Comparison of ENCODE assay signal across 8 cellular contexts in the genomic region with DNA sequence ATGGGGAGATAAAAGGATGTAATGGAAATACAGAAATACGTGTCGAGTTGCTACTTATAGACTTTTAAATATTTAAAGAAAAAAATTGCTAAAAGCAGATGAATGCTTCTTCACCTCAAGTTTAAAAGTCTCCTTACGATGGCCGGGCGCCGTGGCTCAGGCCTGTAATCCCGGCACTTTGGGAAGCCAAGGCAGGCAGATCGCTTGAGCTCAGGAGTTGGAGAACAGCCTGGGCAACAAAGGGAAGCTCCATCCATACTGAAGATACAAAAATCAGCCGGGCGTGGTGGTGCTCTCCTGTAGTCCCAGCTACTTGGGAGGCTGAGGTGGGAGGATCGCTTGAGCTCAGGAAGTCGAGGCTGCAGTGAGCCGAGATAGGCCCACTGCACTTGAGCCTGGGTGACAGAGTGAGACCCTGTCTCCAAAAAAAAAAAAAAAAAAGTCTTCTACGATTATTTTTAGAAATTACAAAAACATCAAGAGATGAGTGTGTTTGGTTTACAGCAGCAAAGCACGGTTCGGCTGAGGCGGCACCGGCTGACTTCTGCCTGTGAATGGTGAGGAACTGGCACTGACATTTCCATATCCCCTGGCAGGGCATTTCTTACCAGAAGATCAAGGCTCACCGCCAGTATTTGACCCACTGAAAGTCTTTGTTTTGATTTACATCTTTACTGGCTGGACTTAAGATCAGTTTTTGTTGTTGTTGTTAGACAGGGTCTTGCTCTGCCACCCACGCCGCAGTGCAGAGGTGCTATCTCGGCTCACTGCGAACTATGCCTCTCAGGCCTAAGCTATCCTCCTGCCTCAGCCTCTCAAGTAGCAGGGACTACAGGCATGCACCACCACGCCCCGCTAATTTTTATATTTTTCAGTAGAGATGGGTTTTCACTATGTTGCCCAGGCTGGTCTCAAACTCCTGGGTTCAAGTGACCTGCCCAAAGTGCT. TPM values are rescaled to one million over a fixed set of nuclear protein-coding genes. Genes with fewer than 3 reads are reported as not detected.
DNase-seq lines count a peak whose midpoint lies in the region; ATAC-seq and TF ChIP-seq lines count a peak whose summit lies in the region.

No MANE protein-coding gene starts in this region.

- no peak overlapping the region for H3K4me3 ChIP-seq in CD8-positive, alpha-beta memory T cell (ENCODE audit: low read length)
- peak overlapping the region; percentile 75 for H3K4me3 ChIP-seq in OCI-LY3 (ENCODE audit: low read length)

- peaks cover 7% of the 10 kb centered on the region for H3K27me3 ChIP-seq in CD8-positive, alpha-beta memory T cell (ENCODE audit: insufficient read depth, low read length, poor library complexity, severe bottlenecking)
- H3K27me3 ChIP-seq in OCI-LY3 (ENCODE audit: low read depth, low read length): no peaks in the 10 kb centered on the region

- peak overlapping the region; percentile 84; the same call in 1 of the 2 replicates for H2AFZ ChIP-seq in OCI-LY3 (ENCODE audit: low read depth, low read length)

- H3K4me3 Mint-ChIP-seq in CD8-positive, alpha-beta memory T cell: peak overlapping the region; percentile 58 to 76 (median 70)
- H3K4me3 Mint-ChIP-seq in endothelial cell (ENCODE audit: unreplicated experiment) (peak overlapping the region; percentile 84), progenitor cell of endocrine pancreas (ENCODE audit: low read depth) (peak overlapping the region; percentile 69)

- H3K9ac ChIP-seq in OCI-LY3 (ENCODE audit: low read length): peak overlapping the region; percentile 72

- no peaks in the 10 kb centered on the region for H3K36me3 Mint-ChIP-seq in CD8-positive, alpha-beta memory T cell
- no peaks in the 10 kb centered on the region for H3K36me3 Mint-ChIP-seq in endothelial cell (ENCODE audit: low read depth, unreplicated experiment)
- peaks cover 3% of the 10 kb centered on the region for H3K36me3 Mint-ChIP-seq in progenitor cell of endocrine pancreas (ENCODE audit: insufficient read depth)

- H3K9me3 Mint-ChIP-seq in CD8-positive, alpha-beta memory T cell: no peaks in the 10 kb centered on the region
- no peaks in the 10 kb centered on the region for H3K9me3 Mint-ChIP-seq in endothelial cell (ENCODE audit: unreplicated experiment)
- no peaks in the 10 kb centered on the region for H3K9me3 Mint-ChIP-seq in progenitor cell of endocrine pancreas (ENCODE audit: low read depth)

- H3K27ac ChIP-seq in CD8-positive, alpha-beta memory T cell (ENCODE audit: low read depth, low read length): no peak overlapping the region
- no peak overlapping the region for H3K27ac ChIP-seq in OCI-LY3 (ENCODE audit: low read length)

- peaks cover 17% of the 10 kb centered on the region for H3K79me2 ChIP-seq in OCI-LY3 (ENCODE audit: low read length)

- no peak for ATAC-seq in GM21717 (IDR thresholded peaks at IDR 0.05; ENCODE audit: unreplicated experiment)
- no peak for ATAC-seq in GM21526 (IDR thresholded peaks at IDR 0.05; ENCODE audit: low FRiP score, unreplicated experiment)
- ATAC-seq in HG03439 (IDR thresholded peaks at IDR 0.05; ENCODE audit: unreplicated experiment): no peak

- H3K36me3 ChIP-seq in CD8-positive, alpha-beta memory T cell (ENCODE audit: insufficient read depth, low read length): no peaks in the 10 kb centered on the region
- no peaks in the 10 kb centered on the region for H3K36me3 ChIP-seq in OCI-LY3 (replicated peaks; ENCODE audit: low read depth, low read length)

- H4K20me1 ChIP-seq in OCI-LY3 (ENCODE audit: insufficient read depth, low read length): no peaks in the 10 kb centered on the region

- no peak for TF ChIP-seq CTCF in OCI-LY3 (IDR thresholded peaks at IDR 0.05; ENCODE audit: low read depth, low read length)
- TF ChIP-seq CTCF in endothelial cell (IDR thresholded peaks at IDR 0.05; ENCODE audit: unreplicated experiment): no peak
- no peak for TF ChIP-seq CTCF in progenitor cell of endocrine pancreas (IDR thresholded peaks at IDR 0.05; ENCODE audit: unreplicated experiment)

- H3K27me3 Mint-ChIP-seq in CD8-positive, alpha-beta memory T cell: peaks cover 25 to 37% of the 10 kb centered on the region in 2 donors
- peaks cover 18% of the 10 kb centered on the region for H3K27me3 Mint-ChIP-seq in endothelial cell (ENCODE audit: unreplicated experiment)
- H3K27me3 Mint-ChIP-seq in progenitor cell of endocrine pancreas: peaks cover 20% of the 10 kb centered on the region

- POLR2A ChIA-PET in CD8-positive, alpha-beta memory T cell (lab: Charles Lee): interaction anchor here (0.6 to 0.7 kb wide), 2 partner anchors 9 to 397 kb away, joined by 3 to 6 read pairs; no protein-coding TSS in a partner anchor

- peaks cover 24% of the 10 kb centered on the region for H3K4me1 ChIP-seq in CD8-positive, alpha-beta memory T cell (ENCODE audit: insufficient read depth, low read length)
- H3K4me1 ChIP-seq in OCI-LY3 (ENCODE audit: low read length): peaks cover 19% of the 10 kb centered on the region; the same call in 1 of the 2 replicates

- no peaks in the 10 kb centered on the region for H3K9me3 ChIP-seq in CD8-positive, alpha-beta memory T cell (ENCODE audit: low read length)
- H3K9me3 ChIP-seq in OCI-LY3 (ENCODE audit: insufficient read depth, low read length): no peaks in the 10 kb centered on the region

- peak overlapping the region in 1 of 8 donors; percentile 38 for H3K27ac Mint-ChIP-seq in CD8-positive, alpha-beta memory T cell
- H3K27ac Mint-ChIP-seq in endothelial cell (ENCODE audit: unreplicated experiment) (peak overlapping the region; percentile 75), progenitor cell of endocrine pancreas (no peak overlapping the region)

- peak overlapping the region; percentile 97 for H3K4me2 ChIP-seq in OCI-LY3 (ENCODE audit: low read length)

- peaks cover 4 to 31% (median 11%) of the 10 kb centered on the region in 3 donors for H3K4me1 Mint-ChIP-seq in CD8-positive, alpha-beta memory T cell
- H3K4me1 Mint-ChIP-seq in endothelial cell (ENCODE audit: unreplicated experiment): peaks cover 8% of the 10 kb centered on the region
- H3K4me1 Mint-ChIP-seq in progenitor cell of endocrine pancreas (ENCODE audit: low read depth): peaks cover 13% of the 10 kb centered on the region

- DNase-seq in CD8-positive, alpha-beta memory T cell: no peak
- no peak for DNase-seq in endothelial cell (ENCODE audit: low spot score)
- DNase-seq in progenitor cell of endocrine pancreas (ENCODE audit: low spot score, unreplicated experiment): no peak
- no peak for DNase-seq in stimulated activated CD4-positive, alpha-beta T cell treated with anti-CD3 and anti-CD28 coated beads, Interleukin-4, amount 100 ng/mL, for 24 hours

- CTCF ChIA-PET in CD8-positive, alpha-beta memory T cell (lab: Charles Lee): interaction anchor here (1.0 to 2.3 kb wide), 4 partner anchors 65 to 112 kb away, joined by 3 to 6 read pairs (median 6); no protein-coding TSS in a partner anchor

RNA-seq across cellular contexts. Expression of gene MTA1, which starts 3.9 kb away (rescaled TPM):
- 100 to 1,000 TPM; 124 to 129 TPM for total RNA-seq in CD8-positive, alpha-beta memory T cell
- 6.1 TPM for polyA plus RNA-seq in CD8-positive, alpha-beta memory T cell
- 150 TPM for total RNA-seq in endothelial cell (ENCODE audit: unreplicated experiment)
- 227 and 238 TPM in 2 replicates for total RNA-seq in progenitor cell of endocrine pancreas

RNA-seq across cellular contexts. Expression of gene TEX22, which starts 17.4 kb away (rescaled TPM):
- 1 to 10 TPM; 1.4 to 2.9 TPM for total RNA-seq in CD8-positive, alpha-beta memory T cell
- polyA plus RNA-seq in CD8-positive, alpha-beta memory T cell: 0.08 TPM
- total RNA-seq in endothelial cell (ENCODE audit: unreplicated experiment) (1.1 TPM), progenitor cell of endocrine pancreas (2.4 and 3.5 TPM in 2 replicates)

RNA-seq across cellular contexts. Expression of gene CRIP2, which starts 58.9 kb away (rescaled TPM):
- 1 to 10 TPM; 2.7 to 4.5 TPM for total RNA-seq in CD8-positive, alpha-beta memory T cell
- 31.5 TPM for polyA plus RNA-seq in CD8-positive, alpha-beta memory T cell
- total RNA-seq in endothelial cell (ENCODE audit: unreplicated experiment): 67.4 TPM
- total RNA-seq in progenitor cell of endocrine pancreas: 17.0 and 19.6 TPM in 2 replicates
